ENCODE assay signal across 35 cellular contexts in genomic region chr13:99160415-99160814, GRCh38.
"Had no signal": no experiment of that assay in that cellular context is flagged by ENCODE, and none has a peak within 500 bp of the region (broad histone marks: within the 10 kb centered on the region; RNA-seq: fewer than 3 reads in every experiment).

No MANE protein-coding gene starts in this region.

- H3K36me3 ChIP-seq: ascending aorta, breast epithelium, MG63, Peyer's patch had no signal

- H3K27me3 ChIP-seq: ascending aorta, body of pancreas, breast epithelium, MG63, Peyer's patch had no signal

- H3K4me1 ChIP-seq: ascending aorta, body of pancreas, breast epithelium, Peyer's patch had no signal

- ATAC-seq: activated CD8-positive, alpha-beta T cell treated with anti-CD3 and anti-CD28 coated beads for 36 hours; activated T-cell treated with anti-CD3 and anti-CD28 coated beads, Interleukin-2, amount 50 U/mL, for 72 hours; activated T-helper 17 cell treated with anti-CD3 and anti-CD28 coated beads, Interleukin-2, amount 50 U/mL, for 72 hours; body of pancreas; PC-3; SK-N-SH treated with all-trans-retinoic acid at 6 μM for 48 hours had no signal

- DNase-seq: activated CD4-positive, alpha-beta T cell treated with anti-CD3 and anti-CD28 coated beads, Interleukin-2, amount 10 ng/mL, durations not matched to agents 24 days and 14 days; activated CD4-positive, alpha-beta T cell treated with anti-CD3 and anti-CD28 coated beads, Interleukin-2, amount 50 U/mL, for 4 hours; activated CD8-positive, alpha-beta T cell treated with anti-CD3 and anti-CD28 coated beads for 36 hours; activated effector memory CD4-positive, alpha-beta T cell treated with anti-CD3 and anti-CD28 coated beads, Interleukin-2, amount 50 U/mL, for 16 hours; activated naive CD4-positive, alpha-beta T cell; activated naive CD8-positive, alpha-beta T cell treated with anti-CD3 and anti-CD28 coated beads, Interleukin-2, amount 10 ng/mL, durations not matched to agents 7 days and 5 days; activated T-cell treated with anti-CD3 and anti-CD28 coated beads, Interleukin-2, amount 50 U/mL, for 1 hour; activated T-cell treated with anti-CD3 and anti-CD28 coated beads, Interleukin-2, amount 50 U/mL, for 72 hours; amygdala; body of pancreas; Kasumi-1; KG1; MG63; NCI-H1048; NCI-H1105 treated with DMSO at 0.1 percent for 48 hours; NCI-H1436; NCI-H1694 treated with DMSO at 0.1 percent for 48 hours; NCI-H2029; NCI-H345; NCI-H524 treated with DMSO at 0.1 percent for 48 hours; PC-3; Peyer's patch; RPMI8226; SIG-M5; SW 1271; T-helper 1 cell; T-helper 2 cell; T-helper 9 cell had no signal

- FAIRE-seq: TTC549 had no signal

- H3K36me3 Mint-ChIP-seq: activated naive CD4-positive, alpha-beta T cell treated with anti-CD3 and anti-CD28 coated beads, Interleukin-2, amount 50 U/mL, for 24 hours; activated naive CD8-positive, alpha-beta T cell treated with anti-CD3 and anti-CD28 coated beads, Interleukin-2, amount 10 ng/mL, durations not matched to agents 7 days and 5 days had no signal

- H3K9me3 Mint-ChIP-seq: activated CD4-positive, alpha-beta T cell treated with anti-CD3 and anti-CD28 coated beads, Interleukin-2, amount 10 ng/mL, durations not matched to agents 24 days and 14 days; activated CD8-positive, alpha-beta T cell treated with anti-CD3 and anti-CD28 coated beads for 36 hours; activated naive CD4-positive, alpha-beta T cell treated with anti-CD3 and anti-CD28 coated beads, Interleukin-2, amount 50 U/mL, for 24 hours; activated T-helper 17 cell treated with anti-CD3 and anti-CD28 coated beads, Interleukin-2, amount 50 U/mL, for 72 hours; central memory CD8-positive, alpha-beta T cell had no signal

- H3K9me3 ChIP-seq: ascending aorta, body of pancreas, breast epithelium, MG63, Peyer's patch had no signal

- H3K4me1 Mint-ChIP-seq: activated CD4-positive, alpha-beta T cell treated with anti-CD3 and anti-CD28 coated beads, Interleukin-2, amount 10 ng/mL, durations not matched to agents 24 days and 14 days; activated naive CD4-positive, alpha-beta T cell treated with anti-CD3 and anti-CD28 coated beads, Interleukin-2, amount 50 U/mL, for 24 hours; activated naive CD8-positive, alpha-beta T cell treated with anti-CD3 and anti-CD28 coated beads, Interleukin-2, amount 10 ng/mL, durations not matched to agents 7 days and 5 days; central memory CD8-positive, alpha-beta T cell had no signal

- H3K4me3 ChIP-seq: ascending aorta, body of pancreas, breast epithelium, MG63, Peyer's patch had no signal

- H3K27ac ChIP-seq: ascending aorta, body of pancreas, breast epithelium, Peyer's patch had no signal

- H3K4me3 Mint-ChIP-seq: activated CD4-positive, alpha-beta T cell treated with anti-CD3 and anti-CD28 coated beads, Interleukin-2, amount 10 ng/mL, durations not matched to agents 24 days and 14 days; activated CD8-positive, alpha-beta T cell treated with anti-CD3 and anti-CD28 coated beads for 36 hours; activated naive CD4-positive, alpha-beta T cell treated with anti-CD3 and anti-CD28 coated beads, Interleukin-2, amount 50 U/mL, for 24 hours; activated naive CD8-positive, alpha-beta T cell treated with anti-CD3 and anti-CD28 coated beads, Interleukin-2, amount 10 ng/mL, durations not matched to agents 7 days and 5 days; activated T-cell treated with anti-CD3 and anti-CD28 coated beads, Interleukin-2, amount 50 U/mL, for 72 hours; activated T-helper 17 cell treated with anti-CD3 and anti-CD28 coated beads, Interleukin-2, amount 50 U/mL, for 72 hours; central memory CD8-positive, alpha-beta T cell had no signal

- H3K27ac Mint-ChIP-seq: activated CD4-positive, alpha-beta T cell treated with anti-CD3 and anti-CD28 coated beads, Interleukin-2, amount 10 ng/mL, durations not matched to agents 24 days and 14 days; activated CD8-positive, alpha-beta T cell treated with anti-CD3 and anti-CD28 coated beads for 36 hours; activated naive CD4-positive, alpha-beta T cell treated with anti-CD3 and anti-CD28 coated beads, Interleukin-2, amount 50 U/mL, for 24 hours; activated naive CD8-positive, alpha-beta T cell treated with anti-CD3 and anti-CD28 coated beads, Interleukin-2, amount 10 ng/mL, durations not matched to agents 7 days and 5 days; activated T-cell treated with anti-CD3 and anti-CD28 coated beads, Interleukin-2, amount 50 U/mL, for 72 hours; activated T-helper 17 cell treated with anti-CD3 and anti-CD28 coated beads, Interleukin-2, amount 50 U/mL, for 72 hours had no signal
